In genomic region chr7:116877443-116878217, GRCh38 we compare ENCODE assay signal across 14 cellular contexts.
"Had no signal": no experiment of that assay in that cellular context is flagged by ENCODE, and none has a peak within 500 bp of the region (broad histone marks: within the 10 kb centered on the region; RNA-seq: fewer than 3 reads in every experiment).

No MANE protein-coding gene starts in this region.

- ATAC-seq: activated T-cell treated with anti-CD3 and anti-CD28 coated beads, Interleukin-2, amount 50 U/mL, for 72 hours; effector memory CD8-positive, alpha-beta T cell; foreskin keratinocyte; natural killer cell treated with Interleukin-12 subunit alpha and Interleukin-12 subunit beta and Interleukin-15 and Interleukin-18, amount 100 ng/mL, for 72 hours; stimulated activated naive CD8-positive, alpha-beta T cell treated with anti-CD3 and anti-CD28 coated beads, Interleukin-15, Interleukin-2, amounts not matched to agents 100 U/mL and 50 U/mL, for 24 hours had no signal

- H3K9me3 ChIP-seq: tibial nerve had no signal

- H3K4me3 ChIP-seq: tibial nerve had no signal

- FAIRE-seq: bronchial epithelial cell had no signal

- H3K4me1 ChIP-seq: foreskin keratinocyte had no signal

- H3K4me3 Mint-ChIP-seq: activated naive CD4-positive, alpha-beta T cell treated with anti-CD3 and anti-CD28 coated beads, Interleukin-2, amount 50 U/mL, for 24 hours; activated T-cell treated with anti-CD3 and anti-CD28 coated beads, Interleukin-2, amount 50 U/mL, for 72 hours; effector memory CD8-positive, alpha-beta T cell; natural killer cell treated with Interleukin-12 subunit alpha and Interleukin-12 subunit beta and Interleukin-15 and Interleukin-18, amount 100 ng/mL, for 72 hours had no signal

- DNase-seq: activated CD4-positive, CD25-positive, alpha-beta regulatory T cell treated with anti-CD3 and anti-CD28 coated beads, Interleukin-2, amount 50 U/mL, for 72 hours; activated effector memory CD4-positive, alpha-beta T cell treated with anti-CD3 and anti-CD28 coated beads, Interleukin-2, amount 50 U/mL, for 16 hours; activated T-cell treated with anti-CD3 and anti-CD28 coated beads, Interleukin-2, amount 50 U/mL, for 72 hours; effector memory CD8-positive, alpha-beta T cell; foreskin keratinocyte; glutamatergic neuron; stimulated activated CD4-positive, alpha-beta T cell treated with anti-CD3 and anti-CD28 coated beads, Interleukin-2, amount 100 ng/mL, for 24 hours; stimulated activated naive CD8-positive, alpha-beta T cell treated with anti-CD3 and anti-CD28 coated beads, Interleukin-15, Interleukin-2, amounts not matched to agents 100 U/mL and 50 U/mL, for 24 hours; substantia nigra; T1000 had no signal

- H3K27ac ChIP-seq: foreskin keratinocyte had no signal

- H3K36me3 Mint-ChIP-seq: natural killer cell treated with Interleukin-12 subunit alpha and Interleukin-12 subunit beta and Interleukin-15 and Interleukin-18, amount 100 ng/mL, for 72 hours had no signal

- H3K27ac Mint-ChIP-seq: activated naive CD4-positive, alpha-beta T cell treated with anti-CD3 and anti-CD28 coated beads, Interleukin-2, amount 50 U/mL, for 24 hours; activated T-cell treated with anti-CD3 and anti-CD28 coated beads, Interleukin-2, amount 50 U/mL, for 72 hours; effector memory CD8-positive, alpha-beta T cell; natural killer cell treated with Interleukin-12 subunit alpha and Interleukin-12 subunit beta and Interleukin-15 and Interleukin-18, amount 100 ng/mL, for 72 hours had no signal

- H3K27me3 Mint-ChIP-seq: activated naive CD4-positive, alpha-beta T cell treated with anti-CD3 and anti-CD28 coated beads, Interleukin-2, amount 50 U/mL, for 24 hours; effector memory CD8-positive, alpha-beta T cell; natural killer cell treated with Interleukin-12 subunit alpha and Interleukin-12 subunit beta and Interleukin-15 and Interleukin-18, amount 100 ng/mL, for 72 hours had no signal

- H3K9me3 Mint-ChIP-seq: activated naive CD4-positive, alpha-beta T cell treated with anti-CD3 and anti-CD28 coated beads, Interleukin-2, amount 50 U/mL, for 24 hours; activated T-cell treated with anti-CD3 and anti-CD28 coated beads, Interleukin-2, amount 50 U/mL, for 72 hours; effector memory CD8-positive, alpha-beta T cell; natural killer cell treated with Interleukin-12 subunit alpha and Interleukin-12 subunit beta and Interleukin-15 and Interleukin-18, amount 100 ng/mL, for 72 hours had no signal

- H3K27me3 ChIP-seq: foreskin keratinocyte, tibial nerve had no signal
